Comparison of ENCODE assay signal across 18 cellular contexts in the genomic region with DNA sequence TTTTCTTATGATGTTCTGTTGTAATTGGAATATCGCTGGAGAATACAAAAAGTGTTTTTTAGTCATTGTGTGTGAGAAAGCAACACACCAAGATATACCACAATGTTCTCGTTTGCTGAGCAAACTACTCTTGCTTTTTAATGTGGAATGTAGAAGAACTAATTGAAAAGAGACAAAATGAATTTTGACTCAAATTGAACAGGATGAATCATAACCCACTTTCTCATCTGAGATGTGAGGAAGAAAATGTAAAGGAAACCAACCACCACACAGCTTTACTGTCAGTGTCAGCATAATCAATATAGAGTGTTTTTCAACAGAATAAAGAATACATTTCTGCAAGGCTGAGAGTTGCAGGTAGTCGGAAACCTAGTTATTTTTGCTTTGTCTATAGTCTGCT.
A peak's percentile ranks its signal among the peaks of the same experiment; 100 is the strongest.
DNase-seq lines count a peak whose midpoint lies in the region; ATAC-seq lines count a peak whose summit lies in the region.
"Had no signal": no experiment of that assay in that cellular context is flagged by ENCODE, and none has a peak within 500 bp of the region (broad histone marks: within the 10 kb centered on the region; RNA-seq: fewer than 3 reads in every experiment).

No MANE protein-coding gene starts in this region.

- H3K4me3 Mint-ChIP-seq in activated CD4-positive, alpha-beta T cell treated with anti-CD3 and anti-CD28 coated beads for 36 hours = no peak overlapping the region
- peak overlapping the region; percentile 19 for H3K4me3 Mint-ChIP-seq in activated T-helper 1 cell treated with anti-CD3 and anti-CD28 coated beads, Interleukin-12 subunit alpha, Interleukin-12 subunit beta, Interleukin-2, Interleukin-4 antibody, amounts not matched to agents 30 ng/mL and 10 ng/mL and 1 ng/mL, durations not matched to agents 14 hours and 24 hours and 36 hours
- H3K4me3 Mint-ChIP-seq: IgD-negative memory B cell had no signal

- intact Hi-C loops in activated CD4-positive, alpha-beta T cell treated with anti-CD3 and anti-CD28 coated beads for 36 hours (cut with DNase I, micrococcal nuclease) = loop anchor here (1.0 to 10.0 kb wide), 8 partner anchors 23 to 984 kb away; no protein-coding TSS in a partner anchor
- intact Hi-C loops in activated T-helper 1 cell treated with anti-CD3 and anti-CD28 coated beads, Interleukin-12 subunit alpha, Interleukin-12 subunit beta, Interleukin-2, Interleukin-4 antibody, amounts not matched to agents 30 ng/mL and 10 ng/mL and 1 ng/mL, durations not matched to agents 14 hours and 24 hours and 36 hours (cut with micrococcal nuclease) = loop anchor here (1.0 to 10.0 kb wide), 11 partner anchors 23 to 982 kb away; no protein-coding TSS in a partner anchor

- peaks cover 52% of the 10 kb centered on the region for H3K4me1 Mint-ChIP-seq in activated CD4-positive, alpha-beta T cell treated with anti-CD3 and anti-CD28 coated beads for 36 hours
- H3K4me1 Mint-ChIP-seq in activated T-helper 1 cell treated with anti-CD3 and anti-CD28 coated beads, Interleukin-12 subunit alpha, Interleukin-12 subunit beta, Interleukin-2, Interleukin-4 antibody, amounts not matched to agents 30 ng/mL and 10 ng/mL and 1 ng/mL, durations not matched to agents 14 hours and 24 hours and 36 hours (ENCODE audit: low read depth) = peaks cover 38% of the 10 kb centered on the region

- H3K9me3 Mint-ChIP-seq in activated CD4-positive, alpha-beta T cell treated with anti-CD3 and anti-CD28 coated beads for 36 hours (ENCODE audit: low read depth) = no peaks in the 10 kb centered on the region
- H3K9me3 Mint-ChIP-seq in activated naive CD4-positive, alpha-beta T cell treated with anti-CD3 and anti-CD28 coated beads, Interleukin-2, amount 50 U/mL, for 72 hours = no peaks in the 10 kb centered on the region
- no peaks in the 10 kb centered on the region for H3K9me3 Mint-ChIP-seq in activated T-helper 1 cell treated with anti-CD3 and anti-CD28 coated beads, Interleukin-12 subunit alpha, Interleukin-12 subunit beta, Interleukin-2, Interleukin-4 antibody, amounts not matched to agents 30 ng/mL and 10 ng/mL and 1 ng/mL, durations not matched to agents 14 hours and 24 hours and 36 hours
- H3K9me3 Mint-ChIP-seq: IgD-negative memory B cell had no signal

- DNase-seq in activated CD4-positive, alpha-beta T cell treated with anti-CD3 and anti-CD28 coated beads for 36 hours = no peak
- no peak for DNase-seq in activated CD4-positive, alpha-beta T cell treated with anti-CD3 and anti-CD28 coated beads for 48 hours
- no peak for DNase-seq in activated naive CD4-positive, alpha-beta T cell treated with anti-CD3 and anti-CD28 coated beads, Interleukin-2, amount 50 U/mL, for 72 hours (ENCODE audit: low spot score in 2 of 2)
- DNase-seq in activated naive CD4-positive, alpha-beta T cell (lab: John Stamatoyannopoulos, UW) = no peak
- no peak for DNase-seq in activated T-helper 1 cell treated with anti-CD3 and anti-CD28 coated beads, Interleukin-12 subunit alpha, Interleukin-12 subunit beta, Interleukin-2, Interleukin-4 antibody, amounts not matched to agents 30 ng/mL and 10 ng/mL and 1 ng/mL, durations not matched to agents 14 hours and 24 hours and 36 hours (ENCODE audit: low spot score)
- no peak for DNase-seq in stimulated activated naive CD8-positive, alpha-beta T cell treated with anti-CD3 and anti-CD28 coated beads, Interleukin-15, Interleukin-2, amounts not matched to agents 100 U/mL and 50 U/mL, for 24 hours
- DNase-seq in ureter (ENCODE audit: low spot score) = no peak
- DNase-seq: 8988T, DMS153, DND-41, HCEC 1CT, MM.1S, NCI-H2029, NCI-H526 treated with DMSO at 0.1 percent for 48 hours, Right ventricle myocardium superior, RPMI8226 had no signal

- peak; percentile 81 for ATAC-seq in activated CD4-positive, alpha-beta T cell treated with anti-CD3 and anti-CD28 coated beads for 36 hours
- peak; percentile 84 to 87 for ATAC-seq in activated naive CD4-positive, alpha-beta T cell treated with anti-CD3 and anti-CD28 coated beads, Interleukin-2, amount 50 U/mL, for 72 hours
- peak; percentile 69 for ATAC-seq in stimulated activated naive CD8-positive, alpha-beta T cell treated with anti-CD3 and anti-CD28 coated beads, Interleukin-15, Interleukin-2, amounts not matched to agents 100 U/mL and 50 U/mL, for 24 hours
- no peak for ATAC-seq in HG02763 (IDR thresholded peaks at IDR 0.05; ENCODE audit: unreplicated experiment)

- peaks cover 12% of the 10 kb centered on the region for H3K27me3 Mint-ChIP-seq in activated CD4-positive, alpha-beta T cell treated with anti-CD3 and anti-CD28 coated beads for 36 hours
- peaks cover 4% of the 10 kb centered on the region for H3K27me3 Mint-ChIP-seq in activated T-helper 1 cell treated with anti-CD3 and anti-CD28 coated beads, Interleukin-12 subunit alpha, Interleukin-12 subunit beta, Interleukin-2, Interleukin-4 antibody, amounts not matched to agents 30 ng/mL and 10 ng/mL and 1 ng/mL, durations not matched to agents 14 hours and 24 hours and 36 hours (ENCODE audit: insufficient read depth)
- H3K27me3 Mint-ChIP-seq: IgD-negative memory B cell had no signal

- no peaks in the 10 kb centered on the region for H3K36me3 Mint-ChIP-seq in activated CD4-positive, alpha-beta T cell treated with anti-CD3 and anti-CD28 coated beads for 36 hours (ENCODE audit: low read depth)
- peaks cover 0 to 8% of the 10 kb centered on the region in 2 donors for H3K36me3 Mint-ChIP-seq in activated naive CD4-positive, alpha-beta T cell treated with anti-CD3 and anti-CD28 coated beads, Interleukin-2, amount 50 U/mL, for 72 hours
- peaks cover 1% of the 10 kb centered on the region for H3K36me3 Mint-ChIP-seq in activated T-helper 1 cell treated with anti-CD3 and anti-CD28 coated beads, Interleukin-12 subunit alpha, Interleukin-12 subunit beta, Interleukin-2, Interleukin-4 antibody, amounts not matched to agents 30 ng/mL and 10 ng/mL and 1 ng/mL, durations not matched to agents 14 hours and 24 hours and 36 hours (ENCODE audit: low read depth)
- H3K36me3 Mint-ChIP-seq: IgD-negative memory B cell had no signal

- POLR2A ChIA-PET in activated CD4-positive, alpha-beta T cell treated with anti-CD3 and anti-CD28 coated beads for 36 hours (lab: Charles Lee) = interaction anchor here (0.9 kb wide), 1 partner anchor 139 kb away, joined by 3 read pairs; no protein-coding TSS in a partner anchor

- CTCF ChIA-PET in activated CD4-positive, alpha-beta T cell treated with anti-CD3 and anti-CD28 coated beads for 36 hours (lab: Charles Lee) = interaction anchor here (0.7 kb wide), 1 partner anchor 448 kb away, joined by 3 read pairs; no protein-coding TSS in a partner anchor

- no peak overlapping the region for H3K27ac Mint-ChIP-seq in activated CD4-positive, alpha-beta T cell treated with anti-CD3 and anti-CD28 coated beads for 36 hours
- H3K27ac Mint-ChIP-seq in activated naive CD4-positive, alpha-beta T cell treated with anti-CD3 and anti-CD28 coated beads, Interleukin-2, amount 50 U/mL, for 72 hours = no peak overlapping the region
- H3K27ac Mint-ChIP-seq in activated T-helper 1 cell treated with anti-CD3 and anti-CD28 coated beads, Interleukin-12 subunit alpha, Interleukin-12 subunit beta, Interleukin-2, Interleukin-4 antibody, amounts not matched to agents 30 ng/mL and 10 ng/mL and 1 ng/mL, durations not matched to agents 14 hours and 24 hours and 36 hours = no peak overlapping the region
